Comparison of ENCODE assay signal across 1 cellular context in genomic region chr2:47295133-47295980, GRCh38.
TF ChIP-seq lines count a peak whose summit lies in the region.

No MANE protein-coding gene starts in this region.

TF ChIP-seq in A549, 52 proteins besides CTCF, POLR2A, EP300 and RAD21 (continued from another document):
- TF ChIP-seq ELK1 (IDR thresholded peaks at IDR 0.05; ENCODE audit: low read depth, low read length) (no peak), CBX2 (IDR thresholded peaks at IDR 0.05; ENCODE audit: borderline replicate concordance, low read depth) (no peak), JUN (IDR thresholded peaks at IDR 0.05) (no peak), RCOR1 (IDR thresholded peaks at IDR 0.05; ENCODE audit: low read depth, low read length) (no peak), KDM1A (IDR thresholded peaks at IDR 0.05; ENCODE audit: low read depth) (no peak)
